Comparison of ENCODE assay signal across 8 cellular contexts in genomic region chr17:1455291-1455747, GRCh38. TPM values are rescaled to one million over a fixed set of nuclear protein-coding genes. Genes with fewer than 3 reads are reported as not detected.
DNase-seq lines count a peak whose midpoint lies in the region; ATAC-seq, FAIRE-seq and TF ChIP-seq lines count a peak whose summit lies in the region.

No MANE protein-coding gene starts in this region.

- DNase-seq in NCI-H2196 (lab: John Stamatoyannopoulos, UW; ENCODE audit: unreplicated experiment): peak; percentile 18
- no peak for DNase-seq in NCI-H2196 treated with DMSO at 0.1 percent for 48 hours (lab: John Stamatoyannopoulos, UW; ENCODE audit: unreplicated experiment)
- peak; percentile 85 for DNase-seq in H7
- peak; percentile 81 for DNase-seq in LHCN-M2 (ENCODE audit: low read depth)
- DNase-seq in T-helper 9 cell: peak; percentile 18
- DNase-seq in central memory CD8-positive, alpha-beta T cell (ENCODE audit: low spot score in 2 of 2): peak in 1 of 2 donors; percentile 22
- peak; percentile 89 for DNase-seq in kidney
- peak; percentile 62 for DNase-seq in stimulated activated CD4-positive, alpha-beta T cell treated with anti-CD3 and anti-CD28 coated beads, Interleukin-15, amount 100 ng/mL, for 24 hours

- H3K27ac Mint-ChIP-seq in central memory CD8-positive, alpha-beta T cell (ENCODE audit: low read depth): peak overlapping the region; percentile 38

- peaks cover 3% of the 10 kb centered on the region for H3K36me3 ChIP-seq in H7 (replicated peaks; ENCODE audit: control insufficient read depth, insufficient read depth, low read length)
- no peaks in the 10 kb centered on the region for H3K36me3 ChIP-seq in kidney (ENCODE audit: control insufficient read depth in 1 of 2, insufficient read depth in 2 of 2, low read length in 2 of 2)

- peaks cover 36% of the 10 kb centered on the region for H3K4me1 Mint-ChIP-seq in central memory CD8-positive, alpha-beta T cell

- no peak for FAIRE-seq in kidney (lab: Jason Lieb, UNC)

- peaks cover 8% of the 10 kb centered on the region for H3K36me3 Mint-ChIP-seq in central memory CD8-positive, alpha-beta T cell (ENCODE audit: insufficient read depth)

- H3K27me3 Mint-ChIP-seq in central memory CD8-positive, alpha-beta T cell: peaks cover 8% of the 10 kb centered on the region

- ATAC-seq in central memory CD8-positive, alpha-beta T cell (replicated peaks; ENCODE audit: extremely low read depth, poor library complexity, severe bottlenecking): peak; percentile 16

- peak; percentile 55 for TF ChIP-seq CTCF in kidney (IDR thresholded peaks at IDR 0.05; ENCODE audit: borderline replicate concordance, extremely low read depth, insufficient read depth)

- peak overlapping the region; percentile 92 to 94 for H3K27ac ChIP-seq in kidney (ENCODE audit: low read depth in 2 of 2, low read length in 2 of 2)

- H3K9me3 Mint-ChIP-seq in central memory CD8-positive, alpha-beta T cell: no peaks in the 10 kb centered on the region

- peak overlapping the region; percentile 96 for H3K4me3 ChIP-seq in H7 (ENCODE audit: insufficient read depth, low read depth, low read length)
- peak overlapping the region; percentile 71 to 93 for H3K4me3 ChIP-seq in kidney (ENCODE audit: low read length in 2 of 2)

- H3K4me3 Mint-ChIP-seq in central memory CD8-positive, alpha-beta T cell: peak overlapping the region; percentile 84

- no peaks in the 10 kb centered on the region for H3K9me3 ChIP-seq in kidney (ENCODE audit: control insufficient read depth in 1 of 2, low read length in 2 of 2)

- intact Hi-C loops in kidney (cut with DNase I): no loop called here

- peak overlapping the region; percentile 80 to 86 for H3K9ac ChIP-seq in kidney (ENCODE audit: low read length in 2 of 2)

- peaks cover 17 to 18% of the 10 kb centered on the region in 2 donors for H3K4me1 ChIP-seq in kidney (ENCODE audit: control insufficient read depth in 1 of 2, insufficient read depth in 1 of 2, low read depth in 1 of 2, low read length in 2 of 2)

- H3K27me3 ChIP-seq in H7 (ENCODE audit: control insufficient read depth, insufficient read depth, low read length): no peaks in the 10 kb centered on the region

RNA-seq across cellular contexts. Expression of gene CRK, which starts 0.7 kb away (rescaled TPM):
- total RNA-seq in H7 (2014; rRNA removed; shearing (Covaris generic)): 60.5 and 68.4 TPM in 2 replicates
- total RNA-seq in LHCN-M2 (2014; rRNA removed): 82.8 and 86.6 TPM in 2 replicates
- polyA plus RNA-seq in LHCN-M2 (2012): 33.1 TPM
- 61.3 TPM for total RNA-seq in kidney
- polyA plus RNA-seq in kidney (ENCODE audit: insufficient read depth, low read depth, low replicate concordance): 26.8 TPM

RNA-seq across cellular contexts. Expression of gene MYO1C, which starts 37.2 kb away (rescaled TPM):
- 55.9 and 62.6 TPM in 2 replicates for total RNA-seq in H7 (2014; rRNA removed; shearing (Covaris generic))
- total RNA-seq in LHCN-M2 (2014; rRNA removed) (96.3 and 107 TPM in 2 replicates), kidney (225 TPM)
- 216 TPM for polyA plus RNA-seq in LHCN-M2 (2012)
- 62.7 TPM for polyA plus RNA-seq in kidney (ENCODE audit: insufficient read depth, low read depth, low replicate concordance)

RNA-seq across cellular contexts. Expression of gene YWHAE, which starts 55.3 kb away (rescaled TPM):
- 303 and 330 TPM in 2 replicates for total RNA-seq in H7 (2014; rRNA removed; shearing (Covaris generic))
- total RNA-seq in LHCN-M2 (2014; rRNA removed) (605 and 722 TPM in 2 replicates), kidney (495 TPM)
- polyA plus RNA-seq in LHCN-M2 (2012): 1,151 TPM
- 591 TPM for polyA plus RNA-seq in kidney (ENCODE audit: insufficient read depth, low read depth, low replicate concordance)
